12 cellular contexts compared by ENCODE assay signal in the genomic region with DNA sequence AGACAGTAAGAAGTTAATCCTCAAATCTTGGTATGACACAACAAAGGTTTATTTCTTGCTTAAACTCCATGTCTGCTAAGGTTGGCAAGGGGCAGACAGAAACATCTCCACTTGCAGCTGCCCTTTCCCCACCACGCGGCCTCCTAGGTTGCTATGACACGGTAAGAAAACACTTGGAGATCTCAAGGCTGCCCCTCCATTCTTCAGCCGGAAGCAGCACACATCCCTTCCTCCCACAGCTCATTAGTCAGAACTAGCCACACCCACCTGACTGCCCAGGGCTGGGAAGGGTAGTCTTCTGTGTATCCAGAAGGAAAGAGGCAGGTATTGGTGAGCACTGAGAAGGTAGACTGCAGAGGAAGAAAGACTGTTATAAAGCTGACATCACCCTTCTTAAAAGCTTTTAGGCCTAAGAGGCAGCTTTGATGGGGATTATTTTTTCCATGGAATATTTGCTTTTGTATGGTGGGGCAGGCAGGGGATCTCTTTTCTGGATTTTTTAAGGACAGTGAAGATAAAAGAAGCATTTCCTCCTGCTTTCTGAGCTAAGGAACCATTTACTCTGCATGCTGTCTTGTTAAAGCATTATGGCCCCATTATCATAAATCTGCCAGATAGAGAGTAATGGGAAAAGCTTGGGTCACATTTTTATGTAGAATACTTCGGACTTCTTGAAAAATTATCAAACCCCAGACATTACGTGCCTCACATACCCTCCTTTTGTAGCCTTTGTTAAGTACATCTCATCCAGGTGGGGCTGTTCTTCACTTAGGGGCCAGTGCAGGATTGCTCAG. TPM values are rescaled to one million over a fixed set of nuclear protein-coding genes. Genes with fewer than 3 reads are reported as not detected.
DNase-seq lines count a peak whose midpoint lies in the region; ATAC-seq, FAIRE-seq and TF ChIP-seq lines count a peak whose summit lies in the region.
"Had no signal": no experiment of that assay in that cellular context is flagged by ENCODE, and none has a peak within 500 bp of the region (broad histone marks: within the 10 kb centered on the region; RNA-seq: fewer than 3 reads in every experiment).

No MANE protein-coding gene starts in this region.

- no peaks in the 10 kb centered on the region for H4K20me1 ChIP-seq in HCT116 (ENCODE audit: insufficient read depth)

- H3K9me3 ChIP-seq in HCT116 (ENCODE audit: control insufficient read depth in 1 of 2, insufficient read depth in 1 of 2, low read depth in 1 of 2, low read length in 2 of 2) (no peaks in the 10 kb centered on the region), trophoblast cell (ENCODE audit: insufficient read depth, low read depth, low read length) (peaks cover 1% of the 10 kb centered on the region)

- no peak overlapping the region for H3K18ac ChIP-seq in trophoblast cell (ENCODE audit: low read length)

- ATAC-seq in HCT116 (peak; percentile 86), natural killer cell (no peak)

- H3K79me2 ChIP-seq in HCT116 (ENCODE audit: insufficient read depth, low read length), result no peaks in the 10 kb centered on the region
- H3K79me2 ChIP-seq in trophoblast cell (ENCODE audit: control insufficient read depth, insufficient read depth, low read length, poor library complexity), result no peaks in the 10 kb centered on the region
- H3K79me2 ChIP-seq: parathyroid adenoma had no signal

- H4K12ac ChIP-seq in trophoblast cell (ENCODE audit: low read depth, low read length), result no peak overlapping the region

- no peaks in the 10 kb centered on the region for H3K4me1 Mint-ChIP-seq in natural killer cell
- H3K4me1 Mint-ChIP-seq: activated naive CD8-positive, alpha-beta T cell treated with anti-CD3 and anti-CD28 coated beads, Interleukin-2, amount 10 ng/mL, durations not matched to agents 7 days and 5 days had no signal

- H3K79me1 ChIP-seq in trophoblast cell (ENCODE audit: low read length), result no peaks in the 10 kb centered on the region

- H3K36me3 ChIP-seq in HCT116 (ENCODE audit: control insufficient read depth in 1 of 2, insufficient read depth in 2 of 2, low read length in 2 of 2) (no peaks in the 10 kb centered on the region), trophoblast cell (ENCODE audit: control insufficient read depth in 1 of 2, insufficient read depth in 2 of 2, low read length in 2 of 2) (no peaks in the 10 kb centered on the region)

- WGBS in trophoblast cell (ENCODE audit: extremely low coverage, insufficient coverage, insufficient read length), result no CpG with 5 or more reads among the region's 6 CpGs

- no TSS peak for BruUV-seq in HCT116 (replicated peaks; lab: Mats Ljungman, UMichigan)

- H3K23ac ChIP-seq in trophoblast cell (ENCODE audit: low read length), result no peak overlapping the region

- peaks cover 0 to 2% of the 10 kb centered on the region in 2 donors for H3K9me3 Mint-ChIP-seq in natural killer cell
- H3K9me3 Mint-ChIP-seq: activated naive CD8-positive, alpha-beta T cell treated with anti-CD3 and anti-CD28 coated beads, Interleukin-2, amount 10 ng/mL, durations not matched to agents 7 days and 5 days had no signal

- CTCF ChIA-PET in HCT116 (lab: Charles Lee), result no interaction called here

- no peak overlapping the region for H3K4me3 ChIP-seq in HCT116 (replicated peaks in 1 of 2; ENCODE audit: low read depth in 1 of 2, low read length in 2 of 2)
- H3K4me3 ChIP-seq in fibroblast of pulmonary artery (replicated peaks; ENCODE audit: low read depth, low read length), result no peak overlapping the region
- H3K4me3 ChIP-seq in trophoblast cell (ENCODE audit: low read depth, low read length), result peak overlapping the region; percentile 47

- no peak overlapping the region for H3K9ac ChIP-seq in HCT116 (ENCODE audit: low read length)
- no peak overlapping the region for H3K9ac ChIP-seq in trophoblast cell (ENCODE audit: low read length)
- H3K9ac ChIP-seq: parathyroid adenoma had no signal

- H3K27ac Mint-ChIP-seq in natural killer cell, result no peak overlapping the region
- H3K27ac Mint-ChIP-seq: activated naive CD8-positive, alpha-beta T cell treated with anti-CD3 and anti-CD28 coated beads, Interleukin-2, amount 10 ng/mL, durations not matched to agents 7 days and 5 days had no signal

- H3K36me3 Mint-ChIP-seq in natural killer cell, result no peaks in the 10 kb centered on the region
- H3K36me3 Mint-ChIP-seq: activated naive CD8-positive, alpha-beta T cell treated with anti-CD3 and anti-CD28 coated beads, Interleukin-2, amount 10 ng/mL, durations not matched to agents 7 days and 5 days had no signal

- no peak overlapping the region for H2AK5ac ChIP-seq in trophoblast cell (ENCODE audit: low read length)

- H3K27me3 ChIP-seq in HCT116 (ENCODE audit: insufficient read depth, low read length) (no peaks in the 10 kb centered on the region), trophoblast cell (ENCODE audit: insufficient read depth, low read length) (no peaks in the 10 kb centered on the region)

- RAD21 ChIA-PET in HCT116 (lab: Charles Lee; ENCODE audit: low non-redundant PET in 1 of 2, low total read pairs in 2 of 2, uncharacterized antibody in 2 of 2, unreplicated experiment in 2 of 2), result no interaction called here

- H3K4me2 ChIP-seq in HCT116 (ENCODE audit: low read length), result peak overlapping the region; percentile 41; the same call in 1 of the 2 replicates
- no peak overlapping the region for H3K4me2 ChIP-seq in trophoblast cell (ENCODE audit: low read length)

- no peak for TF ChIP-seq POLR2A in HCT116 (IDR thresholded peaks at IDR 0.05; ENCODE audit: borderline replicate concordance, extremely low read depth, insufficient read depth, insufficient read length)

- H3K9me2 ChIP-seq in HCT116 (ENCODE audit: insufficient read depth), result no peaks in the 10 kb centered on the region

- no peak overlapping the region for H2BK12ac ChIP-seq in trophoblast cell (ENCODE audit: low read length)

- in situ Hi-C loops in GM13977 (cut with MboI; ENCODE audit: low pct_unique_long_range_greater_than_20kb, low sequenced_read_pairs, unreplicated experiment), result no loop called here

- no peak overlapping the region for H2BK5ac ChIP-seq in trophoblast cell (ENCODE audit: low read depth, low read length, poor library complexity)

- no peak overlapping the region for H3K4me3 Mint-ChIP-seq in natural killer cell
- H3K4me3 Mint-ChIP-seq: activated naive CD8-positive, alpha-beta T cell treated with anti-CD3 and anti-CD28 coated beads, Interleukin-2, amount 10 ng/mL, durations not matched to agents 7 days and 5 days had no signal

- no peak for FAIRE-seq in RCC 7860 (lab: Jason Lieb, UNC)

- no peak overlapping the region for H4K91ac ChIP-seq in trophoblast cell (ENCODE audit: low read depth, low read length)

- H3K27ac ChIP-seq in HCT116 (ENCODE audit: low read depth, low read length) (no peak overlapping the region), trophoblast cell (ENCODE audit: low read depth, low read length) (no peak overlapping the region)
- H3K27ac ChIP-seq: parathyroid adenoma had no signal

- DNase-seq in HCT116 (ENCODE audit: low read depth, low spot score), result peak; percentile 6
- DNase-seq in RCC 7860 (ENCODE audit: low spot score), result peak; percentile 9
- DNase-seq in fibroblast of pulmonary artery (ENCODE audit: low read depth), result peak; percentile 56
- DNase-seq in trophoblast cell, result peak in 1 of 2 donors; percentile 5
- no peak for DNase-seq in NCI-H510A treated with DMSO at 0.1 percent for 48 hours (lab: John Stamatoyannopoulos, UW)
- DNase-seq in natural killer cell, result no peak
- no peak for DNase-seq in GM13977 (ENCODE audit: low spot score)
- DNase-seq: activated CD4-positive, alpha-beta T cell treated with anti-CD3 and anti-CD28 coated beads, Interleukin-2, amount 50 U/mL, for 1 hour; activated naive CD8-positive, alpha-beta T cell treated with anti-CD3 and anti-CD28 coated beads, Interleukin-2, amount 10 ng/mL, durations not matched to agents 7 days and 5 days; NCI-H446 had no signal

- no peaks in the 10 kb centered on the region for H3K27me3 Mint-ChIP-seq in natural killer cell (ENCODE audit: low read depth in 2 of 2)
- H3K27me3 Mint-ChIP-seq: activated naive CD8-positive, alpha-beta T cell treated with anti-CD3 and anti-CD28 coated beads, Interleukin-2, amount 10 ng/mL, durations not matched to agents 7 days and 5 days had no signal

- TF ChIP-seq RAD21 in HCT116 (IDR thresholded peaks at IDR 0.05; ENCODE audit: low read depth), result no peak

- intact Hi-C loops in HCT116 (cut with micrococcal nuclease), result no loop called here
- intact Hi-C loops in natural killer cell (cut with micrococcal nuclease), result no loop called here

- no peak overlapping the region for H3K14ac ChIP-seq in trophoblast cell (ENCODE audit: low read length)

- no peak overlapping the region for H2BK120ac ChIP-seq in trophoblast cell (ENCODE audit: insufficient read depth, low read length, poor library complexity)

- peaks cover 4 to 6% of the 10 kb centered on the region in 2 experiments for H3K4me1 ChIP-seq in HCT116 (ENCODE audit: control insufficient read depth in 1 of 2, insufficient read depth in 2 of 2, low read length in 2 of 2)
- no peaks in the 10 kb centered on the region for H3K4me1 ChIP-seq in trophoblast cell (ENCODE audit: control insufficient read depth in 1 of 2, insufficient read depth in 2 of 2, low read length in 2 of 2)
- H3K4me1 ChIP-seq: parathyroid adenoma had no signal

- H4K8ac ChIP-seq in trophoblast cell (ENCODE audit: low read depth, low read length), result no peak overlapping the region

- POLR2A ChIA-PET in HCT116 (lab: Charles Lee), result no interaction called here

- H2AFZ ChIP-seq in HCT116 (ENCODE audit: low read depth, low read length, poor library complexity, severe bottlenecking) (peak overlapping the region; percentile 20), trophoblast cell (ENCODE audit: insufficient read depth, low read length, poor library complexity) (no peak overlapping the region)
- H2AFZ ChIP-seq: parathyroid adenoma had no signal

- no peak for TF ChIP-seq CTCF in HCT116 (IDR thresholded peaks at IDR 0.05 in 2 of 3, conservative IDR thresholded peaks at IDR 0.05 in 1 of 3; ENCODE audit: borderline replicate concordance in 1 of 3, insufficient read depth in 1 of 3, low read depth in 2 of 3, low read length in 2 of 3)
- TF ChIP-seq CTCF in fibroblast of pulmonary artery (IDR thresholded peaks at IDR 0.05; ENCODE audit: low read length, missing control alignments), result no peak
- TF ChIP-seq CTCF in natural killer cell (IDR thresholded peaks at IDR 0.05), result no peak
- TF ChIP-seq CTCF in GM13977 (IDR thresholded peaks at IDR 0.05; ENCODE audit: extremely low read depth, insufficient read depth, missing control alignments), result no peak

- H3K4ac ChIP-seq in trophoblast cell (ENCODE audit: low read depth, low read length), result no peak overlapping the region

RNA-seq across cellular contexts. Expression of a gene that starts 41.6 kb away (rescaled TPM):
- 1.4 TPM for total RNA-seq in HCT116 (2021; ENCODE audit: unreplicated experiment)
- 0.71 and 1.3 TPM in 2 replicates for polyA plus RNA-seq in HCT116 (2012)
- 3.2 and 3.9 TPM in 2 replicates for polyA plus RNA-seq in trophoblast cell (2013)
- not detected for total RNA-seq in natural killer cell
- total RNA-seq: activated naive CD8-positive, alpha-beta T cell treated with anti-CD3 and anti-CD28 coated beads, Interleukin-2, amount 10 ng/mL, durations not matched to agents 7 days and 5 days; kidney epithelial cell had no signal

Comparison
In these comparisons a context has a peak if more than half of its experiments do, and no peak if none do; other contexts are left out.
1. DNase-seq: peak in HCT116 (single experiment), RCC 7860 (single experiment) and fibroblast of pulmonary artery (single experiment); none in NCI-H510A treated with DMSO at 0.1 percent for 48 hours (single experiment), natural killer cell (single experiment) and GM13977 (single experiment).